Comparison of ENCODE assay signal across 8 cellular contexts in genomic region chrX:118496763-118497079, GRCh38. TPM values are rescaled to one million over a fixed set of nuclear protein-coding genes. Genes with fewer than 3 reads are reported as not detected.
DNase-seq lines count a peak whose midpoint lies in the region; ATAC-seq and TF ChIP-seq lines count a peak whose summit lies in the region.

No MANE protein-coding gene starts in this region.

- H2AFZ ChIP-seq in PC-9 (peak overlapping the region; percentile 96), parathyroid adenoma (peak overlapping the region; percentile 83)

- H3K4me1 ChIP-seq in PC-9 (replicated peaks; ENCODE audit: insufficient read depth): peaks cover 14% of the 10 kb centered on the region
- no peaks in the 10 kb centered on the region for H3K4me1 ChIP-seq in parathyroid adenoma

- BruUV-seq in PC-9 (replicated peaks; lab: Mats Ljungman, UMichigan): no TSS peak

- no peaks in the 10 kb centered on the region for H3K9me2 ChIP-seq in PC-9 (ENCODE audit: insufficient read depth)

- H3F3A ChIP-seq in PC-9 (ENCODE audit: insufficient read depth, low read depth): 0 out of 2 replicates have a peak, but pooled peaks cover 7% of the 10 kb centered on the region

- peak; percentile 15 for ATAC-seq in GM21723 (IDR thresholded peaks at IDR 0.05; ENCODE audit: unreplicated experiment)
- peak; percentile 15 for ATAC-seq in esophagus mucosa

- peak; percentile 23 for DNase-seq in ELF-1 (ENCODE audit: low read depth, low spot score)
- no peak for DNase-seq in PC-9
- no peak for DNase-seq in GF-D8 (lab: John Stamatoyannopoulos, UW)
- DNase-seq in MV-4-11 (lab: John Stamatoyannopoulos, UW): no peak
- DNase-seq in NCI-H128 (lab: John Stamatoyannopoulos, UW; ENCODE audit: unreplicated experiment): no peak

- H3K27me3 ChIP-seq in PC-9 (ENCODE audit: insufficient read depth, low read depth): no peaks in the 10 kb centered on the region
- H3K27me3 ChIP-seq in parathyroid adenoma (ENCODE audit: control insufficient read depth, insufficient read depth, low read length): no peaks in the 10 kb centered on the region

- no peak for TF ChIP-seq CTCF in PC-9 (conservative IDR thresholded peaks at IDR 0.05)
- no peak for TF ChIP-seq CTCF in parathyroid adenoma (IDR thresholded peaks at IDR 0.05)

- H3K9ac ChIP-seq in parathyroid adenoma: no peak overlapping the region

- no peaks in the 10 kb centered on the region for H4K20me1 ChIP-seq in PC-9 (ENCODE audit: insufficient read depth)

- H3K4me2 ChIP-seq in PC-9: peak overlapping the region; percentile 90
- H3K4me2 ChIP-seq in parathyroid adenoma (ENCODE audit: low read length): peak overlapping the region; percentile 44

- H3K4me3 ChIP-seq in PC-9: peak overlapping the region; percentile 76
- peak overlapping the region; percentile 40 for H3K4me3 ChIP-seq in parathyroid adenoma (ENCODE audit: low read depth, low read length)

- H3K79me2 ChIP-seq in PC-9 (ENCODE audit: low read depth) (no peaks in the 10 kb centered on the region), parathyroid adenoma (no peaks in the 10 kb centered on the region)

- H3K9me3 ChIP-seq in PC-9 (ENCODE audit: insufficient read depth, low read depth) (no peaks in the 10 kb centered on the region), parathyroid adenoma (ENCODE audit: control insufficient read depth, low read length) (no peaks in the 10 kb centered on the region)

- H3K27ac ChIP-seq in PC-9 (no peak overlapping the region), parathyroid adenoma (no peak overlapping the region)

- intact Hi-C loops in PC-9 (cut with micrococcal nuclease; ENCODE audit: unreplicated experiment): loop anchor here (5.0 kb wide), 1 partner anchor 41 kb away; no protein-coding TSS in a partner anchor

- CTCF ChIA-PET in PC-9 (lab: Charles Lee): interaction anchor here (0.6 kb wide), 1 partner anchor 559 kb away, joined by 5 read pairs; no protein-coding TSS in a partner anchor

- POLR2A ChIA-PET in PC-9 (lab: Charles Lee; ENCODE audit: unreplicated experiment): interaction anchor here (0.7 kb wide), 1 partner anchor 423 kb away, joined by 3 read pairs; no protein-coding TSS in a partner anchor

- no peaks in the 10 kb centered on the region for H3K36me3 ChIP-seq in PC-9 (ENCODE audit: low read depth)
- H3K36me3 ChIP-seq in parathyroid adenoma (ENCODE audit: control insufficient read depth, insufficient read depth, low read length): no peaks in the 10 kb centered on the region

RNA-seq across cellular contexts. Expression of gene DOCK11, which starts 1.1 kb away (rescaled TPM):
- total RNA-seq in PC-9 (2021) (9.0 and 11.1 TPM in 2 replicates), esophagus mucosa (9.3 TPM)
